In the genomic region with DNA sequence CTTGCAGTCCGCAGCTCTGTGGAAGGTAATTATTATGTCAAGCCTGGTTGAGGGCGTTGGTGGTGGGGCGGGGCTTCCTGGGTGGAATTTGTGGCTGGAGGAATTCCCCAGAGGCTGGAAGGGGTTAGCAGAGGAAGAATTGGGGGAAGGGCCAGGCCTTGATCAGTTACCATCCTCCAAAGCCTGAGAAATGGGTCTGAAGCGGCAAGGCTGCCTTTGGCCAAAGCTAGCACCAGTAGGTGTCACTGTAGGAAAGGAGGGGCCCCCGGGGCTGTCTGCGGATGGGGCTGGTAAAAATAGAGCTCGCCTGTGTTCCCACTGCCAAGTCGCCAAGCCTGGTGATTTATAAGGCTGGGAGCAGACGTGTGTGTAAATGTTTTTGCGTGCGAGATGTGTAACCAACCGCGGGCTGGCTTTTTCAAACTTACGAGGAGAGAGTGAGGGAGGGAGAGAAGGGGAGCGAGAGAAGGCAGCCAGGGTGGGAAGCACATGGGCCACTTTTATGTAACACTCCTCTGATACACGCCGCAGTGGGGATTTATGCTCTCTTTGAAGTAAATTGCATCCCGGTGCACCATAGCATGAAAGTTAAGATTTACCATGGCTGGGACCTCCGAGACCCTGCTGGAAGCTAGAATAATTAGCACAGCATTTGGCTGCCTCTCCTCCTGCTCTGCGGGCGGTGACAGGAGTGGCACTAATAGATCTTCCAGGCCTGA, we compare ENCODE assay signal across 8 cellular contexts.
A peak's percentile ranks its signal among the peaks of the same experiment; 100 is the strongest.
DNase-seq lines count a peak whose midpoint lies in the region; ATAC-seq and TF ChIP-seq lines count a peak whose summit lies in the region.

No MANE protein-coding gene starts in this region.

- H3K9me2 ChIP-seq in GM23248 (ENCODE audit: insufficient read depth), result no peaks in the 10 kb centered on the region
- H3K9me2 ChIP-seq in OCI-LY1 (ENCODE audit: low read depth, low read length), result no peaks in the 10 kb centered on the region

- peak; percentile 8 to 21 for DNase-seq in AML-193 (lab: John Stamatoyannopoulos, UW)
- peak; percentile 84 for DNase-seq in GM23248
- peak; percentile 57 to 64 for DNase-seq in activated T-cell treated with anti-CD3 and anti-CD28 coated beads, Interleukin-2, amount 50 U/mL, for 72 hours
- peak; percentile 93 for DNase-seq in fibroblast of the aortic adventitia (ENCODE audit: low read depth)
- peak; percentile 69 for DNase-seq in stomach

- no peak for TF ChIP-seq POLR2A in stomach (IDR thresholded peaks at IDR 0.05)

- H4K20me1 ChIP-seq in GM23248 (ENCODE audit: insufficient read depth) (no peaks in the 10 kb centered on the region), OCI-LY1 (ENCODE audit: insufficient read depth, low read length) (no peaks in the 10 kb centered on the region)

- no peaks in the 10 kb centered on the region for H3K36me3 Mint-ChIP-seq in activated T-cell treated with anti-CD3 and anti-CD28 coated beads, Interleukin-2, amount 50 U/mL, for 72 hours (ENCODE audit: insufficient read depth in 2 of 2)
- H3K36me3 Mint-ChIP-seq in nephron (ENCODE audit: low read depth), result no peaks in the 10 kb centered on the region

- TF ChIP-seq EP300 in stomach (IDR thresholded peaks at IDR 0.05), result peak; percentile 40

- no peak overlapping the region for H3K4me3 ChIP-seq in GM23248
- H3K4me3 ChIP-seq in OCI-LY1 (ENCODE audit: low read depth, low read length, poor library complexity, severe bottlenecking), result no peak overlapping the region
- H3K4me3 ChIP-seq in fibroblast of the aortic adventitia (ENCODE audit: low read depth, low read length), result no peak overlapping the region
- H3K4me3 ChIP-seq in stomach, result no peak overlapping the region

- TF ChIP-seq CTCF in OCI-LY1 (IDR thresholded peaks at IDR 0.05; ENCODE audit: low read length) (peak; percentile 72), fibroblast of the aortic adventitia (IDR thresholded peaks at IDR 0.05; ENCODE audit: insufficient read depth, low read length) (peak; percentile 59), nephron (IDR thresholded peaks at IDR 0.05; ENCODE audit: unreplicated experiment in 3 of 3) (peak; percentile 33 to 54 (median 38)), stomach (IDR thresholded peaks at IDR 0.05) (peak in 4 of 7 experiments; percentile 21 to 53 (median 38))

- H3K9ac ChIP-seq in GM23248, result peak overlapping the region; percentile 47; the same call in 1 of the 2 replicates
- H3K9ac ChIP-seq in OCI-LY1 (ENCODE audit: low read length), result peak overlapping the region; percentile 56; the same call in 1 of the 2 replicates

- H3K79me2 ChIP-seq in GM23248 (ENCODE audit: insufficient read depth) (no peaks in the 10 kb centered on the region), OCI-LY1 (ENCODE audit: insufficient read depth, low read length) (no peaks in the 10 kb centered on the region)

- H3F3A ChIP-seq in GM23248 (ENCODE audit: insufficient read depth), result peaks cover 11% of the 10 kb centered on the region; the same call in 1 of the 2 replicates
- no peaks in the 10 kb centered on the region for H3F3A ChIP-seq in OCI-LY1 (ENCODE audit: insufficient read depth, low read length)

- no peaks in the 10 kb centered on the region for H3K9me3 Mint-ChIP-seq in activated T-cell treated with anti-CD3 and anti-CD28 coated beads, Interleukin-2, amount 50 U/mL, for 72 hours
- peaks cover 8% of the 10 kb centered on the region for H3K9me3 Mint-ChIP-seq in nephron

- H3K27ac ChIP-seq in GM23248, result no peak overlapping the region
- peak overlapping the region; percentile 61 for H3K27ac ChIP-seq in OCI-LY1 (ENCODE audit: low read depth, low read length, poor library complexity, severe bottlenecking)
- H3K27ac ChIP-seq in stomach, result peak overlapping the region in 1 of 5 donors; percentile 63

- intact Hi-C loops in stomach (cut with DNase I; ENCODE audit: low total_unique reads), result no loop called here

- H3K27me3 Mint-ChIP-seq in activated T-cell treated with anti-CD3 and anti-CD28 coated beads, Interleukin-2, amount 50 U/mL, for 72 hours (ENCODE audit: low read depth), result no peaks in the 10 kb centered on the region
- peaks cover 10% of the 10 kb centered on the region for H3K27me3 Mint-ChIP-seq in nephron (ENCODE audit: low read depth)

- ATAC-seq in activated T-cell treated with anti-CD3 and anti-CD28 coated beads, Interleukin-2, amount 50 U/mL, for 72 hours (replicated peaks in 1 of 2), result peak; percentile 85 to 87
- no peak for ATAC-seq in GM19035 (IDR thresholded peaks at IDR 0.05; ENCODE audit: unreplicated experiment)

- WGBS in GM23248 (ENCODE audit: low coverage in 1 of 2, low lambda C conversion rate in 2 of 2, missing lambda C conversion rate in 2 of 2), 2 experiments, result 9 to 13% methylated on average over 18 to 20 of the region's 21 CpGs
- 16 to 32% (median 21%) methylated on average over 20 to 21 of the region's 21 CpGs for WGBS in stomach, 5 donors

- peaks cover 23% of the 10 kb centered on the region for H3K4me1 Mint-ChIP-seq in activated T-cell treated with anti-CD3 and anti-CD28 coated beads, Interleukin-2, amount 50 U/mL, for 72 hours (ENCODE audit: low read depth)
- peaks cover 53% of the 10 kb centered on the region for H3K4me1 Mint-ChIP-seq in nephron

- H3K4me3 Mint-ChIP-seq in activated T-cell treated with anti-CD3 and anti-CD28 coated beads, Interleukin-2, amount 50 U/mL, for 72 hours, result peak overlapping the region; percentile 49 to 55
- H3K4me3 Mint-ChIP-seq in nephron, result peak overlapping the region; percentile 13 to 16 (median 15)

- in situ Hi-C loops in GM23248 (cut with MboI), result loop anchor here (25.0 kb wide), 1 partner anchor 531 kb away; no protein-coding TSS in a partner anchor

- H3K4me1 ChIP-seq in GM23248 (ENCODE audit: insufficient read depth) (peaks cover 27% of the 10 kb centered on the region), OCI-LY1 (ENCODE audit: insufficient read depth, low read length, severe bottlenecking) (peaks cover 47% of the 10 kb centered on the region), stomach (peaks cover 3 to 38% (median 29%) of the 10 kb centered on the region in 4 donors)

- no peaks in the 10 kb centered on the region for H3K36me3 ChIP-seq in GM23248 (ENCODE audit: low read depth)
- no peaks in the 10 kb centered on the region; the same call in 1 of the 2 replicates for H3K36me3 ChIP-seq in OCI-LY1 (ENCODE audit: insufficient read depth, low read length)
- H3K36me3 ChIP-seq in stomach, result no peaks in the 10 kb centered on the region

- H3K27ac Mint-ChIP-seq in activated T-cell treated with anti-CD3 and anti-CD28 coated beads, Interleukin-2, amount 50 U/mL, for 72 hours, result no peak overlapping the region
- peak overlapping the region; percentile 57 to 76 (median 61) for H3K27ac Mint-ChIP-seq in nephron

- no peaks in the 10 kb centered on the region for H3K27me3 ChIP-seq in GM23248 (replicated peaks; ENCODE audit: insufficient read depth)
- H3K27me3 ChIP-seq in OCI-LY1 (ENCODE audit: insufficient read depth, low read length), result no peaks in the 10 kb centered on the region
- peaks cover 0 to 16% (median 0%) of the 10 kb centered on the region in 3 donors for H3K27me3 ChIP-seq in stomach

- H3K9me3 ChIP-seq in GM23248 (ENCODE audit: low read depth), result no peaks in the 10 kb centered on the region
- no peaks in the 10 kb centered on the region for H3K9me3 ChIP-seq in OCI-LY1 (ENCODE audit: low read length)
- H3K9me3 ChIP-seq in stomach, result peaks cover 0 to 12% (median 4%) of the 10 kb centered on the region in 4 donors

- H3K4me2 ChIP-seq in GM23248 (ENCODE audit: unreplicated experiment) (no peak overlapping the region), OCI-LY1 (ENCODE audit: low read length) (peak overlapping the region; percentile 37; the same call in 1 of the 2 replicates)

- no peak overlapping the region for H2AFZ ChIP-seq in GM23248
- no peak overlapping the region for H2AFZ ChIP-seq in OCI-LY1 (ENCODE audit: low read length)

Comparison
In these comparisons a context has a peak if more than half of its experiments do, and no peak if none do; other contexts are left out.
1. DNase-seq: peak in every context shown above with its lines; median percentile 93 in fibroblast of the aortic adventitia; 84 in GM23248; 69 in stomach; 60 in activated T-cell treated with anti-CD3 and anti-CD28 coated beads, Interleukin-2, amount 50 U/mL, for 72 hours; 14 in AML-193.